ENCODE assay signal across 24 cellular contexts in the genomic region with DNA sequence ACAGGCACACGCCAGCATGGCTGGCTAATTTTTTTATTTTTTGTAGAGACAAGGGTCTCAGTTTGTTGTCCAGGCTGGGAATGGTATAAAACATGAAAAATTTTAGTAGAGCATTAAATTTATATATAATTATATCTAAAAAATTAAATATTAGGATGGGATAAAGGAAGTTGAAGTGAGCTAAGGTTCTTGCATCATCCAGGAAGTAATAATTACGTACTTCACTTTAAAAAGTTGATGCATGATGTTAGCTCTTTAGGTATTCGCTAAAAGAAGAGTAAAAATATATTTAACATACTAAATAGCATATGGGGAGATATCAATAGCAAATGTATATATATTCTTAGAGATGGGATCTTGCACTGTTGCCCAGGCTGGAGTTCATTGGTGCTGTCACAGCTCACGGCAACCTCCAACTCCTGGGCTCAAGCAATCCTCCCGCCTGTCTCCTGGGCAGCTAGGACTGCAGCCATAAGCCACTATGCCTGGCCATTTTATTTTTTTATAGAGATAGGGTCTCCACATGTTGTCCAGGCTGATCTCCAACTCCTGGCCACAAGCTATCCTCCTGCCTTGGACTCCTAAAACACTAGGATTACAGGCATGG. TPM values are rescaled to one million over a fixed set of nuclear protein-coding genes. Genes with fewer than 3 reads are reported as not detected.
DNase-seq lines count a peak whose midpoint lies in the region; ATAC-seq, FAIRE-seq and TF ChIP-seq lines count a peak whose summit lies in the region.
"Had no signal": no experiment of that assay in that cellular context is flagged by ENCODE, and none has a peak within 500 bp of the region (broad histone marks: within the 10 kb centered on the region; RNA-seq: fewer than 3 reads in every experiment).

No MANE protein-coding gene starts in this region.

- H3K27ac Mint-ChIP-seq in activated T-cell treated with anti-CD3 and anti-CD28 coated beads, Interleukin-2, amount 50 U/mL, for 24 hours = peak overlapping the region; percentile 69

- H3K9me1 ChIP-seq in IMR-90 (ENCODE audit: insufficient read depth, low read length) (no peaks in the 10 kb centered on the region), K562 (ENCODE audit: control insufficient read depth, insufficient read depth, low read length) (no peaks in the 10 kb centered on the region)

- H3K4me3 ChIP-seq in IMR-90 (ENCODE audit: insufficient read depth, low read depth, low read length) (no peak overlapping the region), K562 (no peak overlapping the region)
- H3K4me3 ChIP-seq: BLaER1 had no signal

- H2AK9ac ChIP-seq in IMR-90 (replicated peaks; ENCODE audit: low read depth, low read length, poor library complexity) = no peak overlapping the region

- peaks cover 15 to 38% of the 10 kb centered on the region in 2 experiments for H3K79me1 ChIP-seq in IMR-90 (ENCODE audit: low read depth in 1 of 2, low read length in 2 of 2)

- no peak overlapping the region for H4K5ac ChIP-seq in IMR-90 (ENCODE audit: low read depth, low read length)

- no peak overlapping the region for H2BK120ac ChIP-seq in IMR-90 (ENCODE audit: low read depth, low read length)

- no peak for FAIRE-seq in K562 (lab: Jason Lieb, UNC)
- FAIRE-seq: A204.1, D721Med, H54 had no signal

- H2BK5ac ChIP-seq in IMR-90 (ENCODE audit: low read depth, low read length, poor library complexity, severe bottlenecking) = no peak overlapping the region

- no peak overlapping the region for H3K14ac ChIP-seq in IMR-90 (replicated peaks; ENCODE audit: low read depth, low read length)

- POLR2A ChIA-PET in IMR-90 (lab: Charles Lee; ENCODE audit: unreplicated experiment) (no interaction called here), K562 (lab: Yijun Ruan, JAX) (interaction anchor here (0.6 to 1.4 kb wide), 5 partner anchors 10 to 184 kb away, joined by 3 to 4 read pairs (median 3); no protein-coding TSS in a partner anchor)

- TF ChIP-seq POLR2A in IMR-90 (IDR thresholded peaks at IDR 0.05; ENCODE audit: low read depth, low read length) (no peak), K562 (conservative IDR thresholded peaks at IDR 0.05) (no peak)

- H2AK5ac ChIP-seq in IMR-90 (ENCODE audit: low read depth, low read length) = no peak overlapping the region

- dilution Hi-C loops in IMR-90 (cut with HindIII; ENCODE audit: low sequenced_read_pairs, unreplicated experiment) = no loop called here

- H3K36me3 ChIP-seq in IMR-90 (ENCODE audit: control insufficient read depth, insufficient read depth, low read length) (peaks cover 4% of the 10 kb centered on the region), K562 (ENCODE audit: control insufficient read depth, insufficient read depth, low read length) (peaks cover 17% of the 10 kb centered on the region; the same call in 2 of the 3 replicates)

- peaks cover 10% of the 10 kb centered on the region; the same call in 1 of the 2 replicates for H4K20me1 ChIP-seq in IMR-90 (ENCODE audit: insufficient read depth, low read length)
- no peaks in the 10 kb centered on the region for H4K20me1 ChIP-seq in K562 (replicated peaks; ENCODE audit: control insufficient read depth, insufficient read depth, low read length)

- H3K36me3 Mint-ChIP-seq in activated T-cell treated with anti-CD3 and anti-CD28 coated beads, Interleukin-2, amount 50 U/mL, for 24 hours (ENCODE audit: low read depth) = peaks cover 21% of the 10 kb centered on the region

- no peak overlapping the region for H2AFZ ChIP-seq in IMR-90 (replicated peaks; ENCODE audit: low read length, poor library complexity)
- H2AFZ ChIP-seq in K562 (ENCODE audit: low read depth, low read length) = no peak overlapping the region

- H3K4ac ChIP-seq in IMR-90 (ENCODE audit: low read depth, low read length) = no peak overlapping the region

- peaks cover 47% of the 10 kb centered on the region for H3K79me2 ChIP-seq in K562 (ENCODE audit: control insufficient read depth, insufficient read depth, low read length)

- H2BK15ac ChIP-seq in IMR-90 (ENCODE audit: low read depth, low read length) = no peak overlapping the region

- H3K27ac ChIP-seq in IMR-90 (ENCODE audit: insufficient read depth, low read length) (no peak overlapping the region), K562 (ENCODE audit: extremely low read depth, low read depth, low read length) (no peak overlapping the region)
- H3K27ac ChIP-seq: BLaER1 had no signal

- no peak overlapping the region for H4K91ac ChIP-seq in IMR-90 (ENCODE audit: insufficient read depth, low read depth, low read length)

- intact Hi-C loops in IMR-90 (cut with micrococcal nuclease) (no loop called here), K562 (cut with micrococcal nuclease) (no loop called here)

- no peak for DNase-seq in activated T-cell treated with anti-CD3 and anti-CD28 coated beads, Interleukin-2, amount 50 U/mL, for 24 hours
- no peak for DNase-seq in activated T-cell treated with anti-CD3 and anti-CD28 coated beads, Interleukin-2, amount 50 U/mL, for 48 hours
- no peak for DNase-seq in IMR-90
- DNase-seq in K562 (ENCODE audit: extremely low read depth in 1 of 4, low spot score in 3 of 4) = no peak
- DNase-seq in D341Med (ENCODE audit: low spot score) = no peak
- DNase-seq: CD8-positive, alpha-beta memory T cell; DMS79; HFFc6; MM.1S; NCI-H1105 treated with DMSO at 0.1 percent for 48 hours; NCI-H1694 treated with DMSO at 0.1 percent for 48 hours; NCI-H510A; NCI-H748 treated with DMSO at 0.1 percent for 48 hours; NK-92 treated with Interleukin-12 subunit alpha and Interleukin-12 subunit beta, amount 100 ng/mL, for 24 hours; OCI-M1; SHP77 had no signal

- no peak overlapping the region for H3K4me2 ChIP-seq in IMR-90 (ENCODE audit: low read depth, low read length)
- no peak overlapping the region for H3K4me2 ChIP-seq in K562 (ENCODE audit: insufficient read depth, low read length)
- H3K4me2 ChIP-seq: BLaER1 had no signal

- H2BK20ac ChIP-seq in IMR-90 (ENCODE audit: low read depth, low read length) = no peak overlapping the region

- H3K27me3 Mint-ChIP-seq in activated T-cell treated with anti-CD3 and anti-CD28 coated beads, Interleukin-2, amount 50 U/mL, for 24 hours = no peaks in the 10 kb centered on the region
- H3K27me3 Mint-ChIP-seq: CD8-positive, alpha-beta memory T cell; IgD-negative memory B cell had no signal

- H3K4me1 ChIP-seq in IMR-90 (ENCODE audit: control insufficient read depth, insufficient read depth, low read length) (no peaks in the 10 kb centered on the region), K562 (replicated peaks in 1 of 2; ENCODE audit: control insufficient read depth in 2 of 2, insufficient read depth in 2 of 2, low read length in 2 of 2) (no peaks in the 10 kb centered on the region)
- H3K4me1 ChIP-seq: BLaER1 had no signal

- no peak overlapping the region for H3K9ac ChIP-seq in IMR-90 (ENCODE audit: low read depth, low read length)
- H3K9ac ChIP-seq in K562 (ENCODE audit: insufficient read depth in 1 of 2, low read depth in 2 of 2, low read length in 2 of 2) = no peak overlapping the region
- H3K9ac ChIP-seq: BLaER1 had no signal

- H3K9me3 Mint-ChIP-seq in activated T-cell treated with anti-CD3 and anti-CD28 coated beads, Interleukin-2, amount 50 U/mL, for 24 hours = no peaks in the 10 kb centered on the region
- H3K9me3 Mint-ChIP-seq: CD8-positive, alpha-beta memory T cell; HFFc6; IgD-negative memory B cell had no signal

- peaks cover 10% of the 10 kb centered on the region for H3K4me1 Mint-ChIP-seq in activated T-cell treated with anti-CD3 and anti-CD28 coated beads, Interleukin-2, amount 50 U/mL, for 24 hours (ENCODE audit: low read depth)

- no peak overlapping the region for H3K23ac ChIP-seq in IMR-90 (ENCODE audit: low read depth, low read length)

- no peak overlapping the region for H4K8ac ChIP-seq in IMR-90 (ENCODE audit: low read depth in 2 of 2, low read length in 2 of 2)

- H3K9me3 ChIP-seq in IMR-90 (ENCODE audit: control insufficient read depth, insufficient read depth, low read length) (no peaks in the 10 kb centered on the region), K562 (replicated peaks; ENCODE audit: control insufficient read depth, insufficient read depth, low read depth, low read length) (no peaks in the 10 kb centered on the region)
- H3K9me3 ChIP-seq: BLaER1 had no signal

- WGBS in IMR-90 (ENCODE audit: extremely low coverage in 2 of 2, insufficient read length in 1 of 2), 2 experiments = no CpG with 5 or more reads among the region's 5 CpGs
- 89% methylated on average over 5 of the region's 5 CpGs for WGBS in K562 (ENCODE audit: insufficient coverage, low coverage, missing lambda C conversion rate)

- TF ChIP-seq EP300 in K562 (IDR thresholded peaks at IDR 0.05; ENCODE audit: low read length) = no peak

- no peak overlapping the region for H3K18ac ChIP-seq in IMR-90 (ENCODE audit: low read depth, low read length)

- no peak overlapping the region for H3K56ac ChIP-seq in IMR-90 (ENCODE audit: extremely low read depth, insufficient read depth, low read length)

- ATAC-seq in IMR-90 (ENCODE audit: low read depth) = no peak
- ATAC-seq in K562 = peak; percentile 16; the same call in 2 of the 3 replicates
- no peak for ATAC-seq in HG02938 (IDR thresholded peaks at IDR 0.05; ENCODE audit: unreplicated experiment)
- ATAC-seq in HG02885 (IDR thresholded peaks at IDR 0.05; ENCODE audit: poor library complexity, unreplicated experiment) = no peak
- ATAC-seq: SK-N-SH treated with all-trans-retinoic acid at 6 μM for 48 hours had no signal

- H3K4me3 Mint-ChIP-seq in activated T-cell treated with anti-CD3 and anti-CD28 coated beads, Interleukin-2, amount 50 U/mL, for 24 hours = no peak overlapping the region
- H3K4me3 Mint-ChIP-seq: CD8-positive, alpha-beta memory T cell; HFFc6; IgD-negative memory B cell had no signal

- TF ChIP-seq CTCF in IMR-90 (conservative IDR thresholded peaks at IDR 0.05; ENCODE audit: low read depth, low read length) = no peak
- TF ChIP-seq CTCF in K562 (IDR thresholded peaks at IDR 0.05 in 2 of 3, conservative IDR thresholded peaks at IDR 0.05 in 1 of 3; ENCODE audit: insufficient read depth in 2 of 3, low read depth in 1 of 3, low read length in 3 of 3) = no peak

- H3K27me3 ChIP-seq in IMR-90 (ENCODE audit: control insufficient read depth, insufficient read depth, low read length) (no peaks in the 10 kb centered on the region), K562 (ENCODE audit: control insufficient read depth in 2 of 2, insufficient read depth in 2 of 2, low read length in 2 of 2) (no peaks in the 10 kb centered on the region)
- H3K27me3 ChIP-seq: BLaER1 had no signal

- TF ChIP-seq RAD21 in IMR-90 (IDR thresholded peaks at IDR 0.05; ENCODE audit: low read length) (no peak), K562 (CRISPR knock-in tag; conservative IDR thresholded peaks at IDR 0.05 in 1 of 2, IDR thresholded peaks at IDR 0.05 in 1 of 2) (no peak)

- in situ Hi-C loops in IMR-90 (cut with MboI; ENCODE audit: low sequenced_read_pairs) = no loop called here
- in situ Hi-C loops in K562 (cut with MboI) = no loop called here

- BruUV-seq in IMR-90 (replicated peaks; lab: Mats Ljungman, UMichigan) (no TSS peak), K562 (replicated peaks; lab: Mats Ljungman, UMichigan) (no TSS peak)

- CTCF ChIA-PET in IMR-90 (lab: Yijun Ruan, JAX) = interaction anchor here (0.5 to 0.7 kb wide), 3 partner anchors 13 to 332 kb away, joined by 3 to 4 read pairs (median 4); no protein-coding TSS in a partner anchor
- CTCF ChIA-PET in K562 (lab: Yijun Ruan, JAX; ENCODE audit: low intra/inter-chr PET ratio) = interaction anchor here (0.7 kb wide), 1 partner anchor 59 kb away, joined by 3 read pairs; no protein-coding TSS in a partner anchor

RNA-seq across cellular contexts. Expression of gene DCAF10, which starts 12.3 kb away (rescaled TPM):
- total RNA-seq in IMR-90 (2012; rRNA removed) (13.1 and 19.4 TPM in 2 replicates), K562 (2014; rRNA removed) (9.4 and 12.5 TPM in 2 replicates), K562 (2014; rRNA removed; fragmentation: Illumina TruSeq; extraction: Trizol) (18.8 and 21.0 TPM in 2 replicates), K562 (2015; rRNA removed; fragmentation: Illumina TruSeq; extraction: Trizol) (16.5 and 16.9 TPM in 2 replicates), K562 (2021) (21.1 and 21.4 TPM in 2 replicates)
- polyA plus RNA-seq in IMR-90 (2012; rRNA removed) (16.9 and 17.1 TPM in 2 replicates), K562 (2011; rRNA removed) (40.1 and 52.5 TPM in 2 replicates), K562 (2014; fragmentation: Illumina TruSeq; extraction: Trizol) (19.6 and 20.4 TPM in 2 replicates), K562 (2014; fragmentation: Nextera tagmentation; extraction: Ambion mirVana) (1 to 10 TPM; 6.8 to 7.4 TPM), K562 (2014; rRNA removed) (12.5 and 18.9 TPM in 2 replicates)
- 4.5 and 4.8 TPM in 2 replicates for polyA plus RNA-seq in IMR-90 (2012; cell fraction: cytosol; rRNA removed)
- 5.9 and 19.0 TPM in 2 replicates for polyA plus RNA-seq in IMR-90 (2012; cell fraction: nucleus; rRNA removed; ENCODE audit: low replicate concordance)
- 24.3 and 38.6 TPM in 2 replicates for total RNA-seq in K562 (2011; cell fraction: chromatin; rRNA removed; ENCODE audit: low replicate concordance)
- 17.5 and 24.1 TPM in 2 replicates for total RNA-seq in K562 (2011; cell fraction: nucleolus; rRNA removed)
- 29.1 and 45.7 TPM in 2 replicates for total RNA-seq in K562 (2011; cell fraction: nucleoplasm; rRNA removed)
- polyA plus RNA-seq in K562 (2011; cell fraction: cytosol; rRNA removed) = 15.5 and 24.1 TPM in 2 replicates
- polyA plus RNA-seq in K562 (2011; cell fraction: nucleus; rRNA removed) = 22.8 and 31.0 TPM in 2 replicates
- polyA plus RNA-seq in K562 (2012) = 16.4 and 18.8 TPM in 2 replicates
- polyA minus RNA-seq in K562 (2011; rRNA and poly(A)+ RNA removed) = 81.9 and 89.5 TPM in 2 replicates
- polyA minus RNA-seq in K562 (2011; cell fraction: cytosol; rRNA and poly(A)+ RNA removed) = 22.8 and 24.7 TPM in 2 replicates
- 18.2 and 30.4 TPM in 2 replicates for polyA minus RNA-seq in K562 (2011; cell fraction: nucleus; rRNA and poly(A)+ RNA removed)

RNA-seq across cellular contexts. Expression of gene EXOSC3, which starts 28.0 kb away (rescaled TPM):
- total RNA-seq in IMR-90 (2012; rRNA removed) (27.1 and 58.6 TPM in 2 replicates), K562 (2014; rRNA removed) (166 and 209 TPM in 2 replicates), K562 (2014; rRNA removed; fragmentation: Illumina TruSeq; extraction: Trizol) (130 and 137 TPM in 2 replicates), K562 (2015; rRNA removed; fragmentation: Illumina TruSeq; extraction: Trizol) (112 and 114 TPM in 2 replicates), K562 (2021) (146 and 151 TPM in 2 replicates)
- polyA plus RNA-seq in IMR-90 (2012; rRNA removed) (28.9 and 37.2 TPM in 2 replicates), K562 (2011; rRNA removed) (50.1 and 85.4 TPM in 2 replicates), K562 (2014; fragmentation: Illumina TruSeq; extraction: Trizol) (79.3 and 90.4 TPM in 2 replicates), K562 (2014; fragmentation: Nextera tagmentation; extraction: Ambion mirVana) (10 to 100 TPM; 18.5 to 29.6 TPM), K562 (2014; rRNA removed) (215 and 266 TPM in 2 replicates)
- polyA plus RNA-seq in IMR-90 (2012; cell fraction: cytosol; rRNA removed) = 26.9 and 45.4 TPM in 2 replicates
- polyA plus RNA-seq in IMR-90 (2012; cell fraction: nucleus; rRNA removed; ENCODE audit: low replicate concordance) = 7.3 and 15.4 TPM in 2 replicates
- 91.8 and 156 TPM in 2 replicates for total RNA-seq in K562 (2011; cell fraction: chromatin; rRNA removed; ENCODE audit: low replicate concordance)
- total RNA-seq in K562 (2011; cell fraction: nucleolus; rRNA removed) = 73.7 and 92.2 TPM in 2 replicates
- total RNA-seq in K562 (2011; cell fraction: nucleoplasm; rRNA removed) = 73.4 and 120 TPM in 2 replicates
- polyA plus RNA-seq in K562 (2011; cell fraction: cytosol; rRNA removed) = 45.0 and 109 TPM in 2 replicates
- polyA plus RNA-seq in K562 (2011; cell fraction: nucleus; rRNA removed) = 35.9 and 39.2 TPM in 2 replicates
- 45.6 and 99.5 TPM in 2 replicates for polyA plus RNA-seq in K562 (2012)
- polyA minus RNA-seq in K562 (2011; rRNA and poly(A)+ RNA removed) = 93.7 and 121 TPM in 2 replicates
- polyA minus RNA-seq in K562 (2011; cell fraction: cytosol; rRNA and poly(A)+ RNA removed) = 28.9 and 39.3 TPM in 2 replicates
- polyA minus RNA-seq in K562 (2011; cell fraction: nucleus; rRNA and poly(A)+ RNA removed) = 126 and 166 TPM in 2 replicates

RNA-seq across cellular contexts. Expression of gene TRMT10B, which starts 59.3 kb away (rescaled TPM):
- total RNA-seq in IMR-90 (2012; rRNA removed) (2.3 and 2.5 TPM in 2 replicates), K562 (2014; rRNA removed) (2.9 and 5.5 TPM in 2 replicates), K562 (2014; rRNA removed; fragmentation: Illumina TruSeq; extraction: Trizol) (7.4 and 8.7 TPM in 2 replicates), K562 (2015; rRNA removed; fragmentation: Illumina TruSeq; extraction: Trizol) (5.8 and 6.3 TPM in 2 replicates), K562 (2021) (5.7 and 6.4 TPM in 2 replicates)
- polyA plus RNA-seq in IMR-90 (2012; rRNA removed) (4.5 and 4.9 TPM in 2 replicates), K562 (2011; rRNA removed) (6.9 and 7.7 TPM in 2 replicates), K562 (2014; fragmentation: Illumina TruSeq; extraction: Trizol) (11.5 and 13.4 TPM in 2 replicates), K562 (2014; fragmentation: Nextera tagmentation; extraction: Ambion mirVana) (10 to 100 TPM in 1 of 2 experiments, 1 to 10 TPM in 1; 7.0 to 10.4 TPM), K562 (2014; rRNA removed) (8.0 and 9.3 TPM in 2 replicates)
- polyA plus RNA-seq in IMR-90 (2012; cell fraction: cytosol; rRNA removed) = 1.5 and 4.6 TPM in 2 replicates
- 2.5 and 9.0 TPM in 2 replicates for polyA plus RNA-seq in IMR-90 (2012; cell fraction: nucleus; rRNA removed; ENCODE audit: low replicate concordance)
- total RNA-seq in K562 (2011; cell fraction: chromatin; rRNA removed; ENCODE audit: low replicate concordance) = 16.3 and 23.4 TPM in 2 replicates
- 10.7 and 11.2 TPM in 2 replicates for total RNA-seq in K562 (2011; cell fraction: nucleolus; rRNA removed)
- 13.5 and 20.9 TPM in 2 replicates for total RNA-seq in K562 (2011; cell fraction: nucleoplasm; rRNA removed)
- polyA plus RNA-seq in K562 (2011; cell fraction: cytosol; rRNA removed) = 1.6 and 4.1 TPM in 2 replicates
- 9.2 and 10.5 TPM in 2 replicates for polyA plus RNA-seq in K562 (2011; cell fraction: nucleus; rRNA removed)
- 8.7 and 10.4 TPM in 2 replicates for polyA plus RNA-seq in K562 (2012)
- polyA minus RNA-seq in K562 (2011; rRNA and poly(A)+ RNA removed) = 6.5 and 7.7 TPM in 2 replicates
- 2.4 and 4.7 TPM in 2 replicates for polyA minus RNA-seq in K562 (2011; cell fraction: cytosol; rRNA and poly(A)+ RNA removed)
- polyA minus RNA-seq in K562 (2011; cell fraction: nucleus; rRNA and poly(A)+ RNA removed) = 5.9 and 6.3 TPM in 2 replicates
